19 cellular contexts compared by ENCODE assay signal in genomic region chr2:201621293-201621999, GRCh38. TPM values are rescaled to one million over a fixed set of nuclear protein-coding genes. Genes with fewer than 3 reads are reported as not detected.
A peak's percentile ranks its signal among the peaks of the same experiment; 100 is the strongest.
DNase-seq lines count a peak whose midpoint lies in the region; ATAC-seq and TF ChIP-seq lines count a peak whose summit lies in the region.
"Had no signal": no experiment of that assay in that cellular context is flagged by ENCODE, and none has a peak within 500 bp of the region (broad histone marks: within the 10 kb centered on the region; RNA-seq: fewer than 3 reads in every experiment).

No MANE protein-coding gene starts in this region.

- H3K4me1 Mint-ChIP-seq in stimulated activated naive B cell treated with anti-CD40 and anti-IgM and Interleukin-4, amounts not matched to agents 10 μg/mL and 1 μg/mL and 100 μg/mL, for 72 hours: no peaks in the 10 kb centered on the region
- H3K4me1 Mint-ChIP-seq: CD4-positive, CD25-positive, alpha-beta regulatory T cell had no signal

- intact Hi-C loops in IMR-90 (cut with micrococcal nuclease): no loop called here

- no peak overlapping the region for H3K9ac ChIP-seq in IMR-90 (ENCODE audit: low read depth, low read length)
- no peak overlapping the region for H3K9ac ChIP-seq in mesenchymal stem cell (ENCODE audit: low read length)

- H4K8ac ChIP-seq in IMR-90 (ENCODE audit: low read depth in 2 of 2, low read length in 2 of 2): no peak overlapping the region
- no peak overlapping the region for H4K8ac ChIP-seq in mesenchymal stem cell (ENCODE audit: low read length)

- no peak overlapping the region for H2AK9ac ChIP-seq in IMR-90 (replicated peaks; ENCODE audit: low read depth, low read length, poor library complexity)

- H3K27me3 Mint-ChIP-seq in stimulated activated naive B cell treated with anti-CD40 and anti-IgM and Interleukin-4, amounts not matched to agents 10 μg/mL and 1 μg/mL and 100 μg/mL, for 72 hours: no peaks in the 10 kb centered on the region

- no peak overlapping the region for H3K4me3 ChIP-seq in IMR-90 (ENCODE audit: insufficient read depth, low read depth, low read length)
- H3K4me3 ChIP-seq in choroid plexus epithelial cell (ENCODE audit: low read depth, low read length): no peak overlapping the region
- no peak overlapping the region for H3K4me3 ChIP-seq in mesenchymal stem cell (ENCODE audit: insufficient read depth in 1 of 2, low read depth in 1 of 2, low read length in 2 of 2)
- no peak overlapping the region for H3K4me3 ChIP-seq in effector memory CD4-positive, alpha-beta T cell (ENCODE audit: insufficient read depth, low read depth, low read length, poor library complexity, severe bottlenecking)

- dilution Hi-C loops in IMR-90 (cut with HindIII; ENCODE audit: low sequenced_read_pairs, unreplicated experiment): no loop called here

- H3K79me1 ChIP-seq in IMR-90 (ENCODE audit: low read depth in 1 of 2, low read length in 2 of 2): no peaks in the 10 kb centered on the region
- no peaks in the 10 kb centered on the region for H3K79me1 ChIP-seq in mesenchymal stem cell (replicated peaks; ENCODE audit: low read length, poor library complexity, severe bottlenecking)

- H3K14ac ChIP-seq in IMR-90 (replicated peaks; ENCODE audit: low read depth, low read length) (no peak overlapping the region), mesenchymal stem cell (ENCODE audit: low read length in 2 of 2) (no peak overlapping the region)

- no peak overlapping the region for H3K56ac ChIP-seq in IMR-90 (ENCODE audit: extremely low read depth, insufficient read depth, low read length)

- H2BK5ac ChIP-seq in IMR-90 (ENCODE audit: low read depth, low read length, poor library complexity, severe bottlenecking) (no peak overlapping the region), mesenchymal stem cell (ENCODE audit: low read depth, low read length, poor library complexity, severe bottlenecking) (no peak overlapping the region)

- 100% methylated on average over 2 of the region's 4 CpGs; no CpG with 5 or more reads in 1 of the 2 experiments for WGBS in IMR-90 (ENCODE audit: extremely low coverage in 2 of 2, insufficient read length in 1 of 2), 2 experiments
- 75% methylated on average over 3 of the region's 4 CpGs for WGBS in mesenchymal stem cell

- TF ChIP-seq RAD21 in IMR-90 (IDR thresholded peaks at IDR 0.05; ENCODE audit: low read length): no peak

- H3K18ac ChIP-seq in IMR-90 (ENCODE audit: low read depth, low read length) (no peak overlapping the region), mesenchymal stem cell (ENCODE audit: low read depth in 1 of 2, low read length in 2 of 2) (no peak overlapping the region)

- H3K27me3 ChIP-seq in IMR-90 (ENCODE audit: control insufficient read depth, insufficient read depth, low read length) (no peaks in the 10 kb centered on the region), mesenchymal stem cell (ENCODE audit: control insufficient read depth in 1 of 2, insufficient read depth in 1 of 2, low read length in 2 of 2) (no peaks in the 10 kb centered on the region)
- H3K27me3 ChIP-seq in effector memory CD4-positive, alpha-beta T cell (replicated peaks; ENCODE audit: control insufficient read depth, insufficient read depth, low read length, poor library complexity, severe bottlenecking): no peaks in the 10 kb centered on the region

- TF ChIP-seq CTCF in IMR-90 (conservative IDR thresholded peaks at IDR 0.05; ENCODE audit: low read depth, low read length): no peak
- no peak for TF ChIP-seq CTCF in choroid plexus epithelial cell (conservative IDR thresholded peaks at IDR 0.05; ENCODE audit: low read depth, low read length)
- TF ChIP-seq CTCF in GM13976 (IDR thresholded peaks at IDR 0.05; ENCODE audit: borderline replicate concordance, control extremely low read depth, extremely low read depth, insufficient read depth, missing control alignments): no peak

- DNase-seq in EL: peak; percentile 25
- peak; percentile 37 for DNase-seq in IMR-90
- peak; percentile 73 for DNase-seq in choroid plexus epithelial cell (ENCODE audit: low read depth)
- peak; percentile 10 for DNase-seq in mesenchymal stem cell
- no peak for DNase-seq in stimulated activated naive B cell treated with anti-CD40 and anti-IgM and Interleukin-4, amounts not matched to agents 10 μg/mL and 1 μg/mL and 100 μg/mL, for 72 hours
- no peak for DNase-seq in GM13976 (ENCODE audit: low spot score)
- DNase-seq in effector memory CD4-positive, alpha-beta T cell: no peak
- no peak for DNase-seq in SIG-M5 treated with dmso at 0.1 percent for 504 hours (lab: John Stamatoyannopoulos, UW; ENCODE audit: unreplicated experiment)
- DNase-seq: ACHN; Caco-2; CD4-positive, CD25-positive, alpha-beta regulatory T cell; DMS153; KG1; NCI-H1436; NCI-H2029; NCI-H2171; NCI-H446 treated with DMSO at 0.1 percent for 48 hours; NCI-H774 had no signal

- H3K4me2 ChIP-seq in IMR-90 (ENCODE audit: low read depth, low read length): no peak overlapping the region
- no peak overlapping the region for H3K4me2 ChIP-seq in mesenchymal stem cell (ENCODE audit: low read length, poor library complexity, severe bottlenecking)

- CTCF ChIA-PET in IMR-90 (lab: Yijun Ruan, JAX): no interaction called here

- H3K4me3 Mint-ChIP-seq in stimulated activated naive B cell treated with anti-CD40 and anti-IgM and Interleukin-4, amounts not matched to agents 10 μg/mL and 1 μg/mL and 100 μg/mL, for 72 hours: no peak overlapping the region
- H3K4me3 Mint-ChIP-seq: CD4-positive, CD25-positive, alpha-beta regulatory T cell had no signal

- H3K9me1 ChIP-seq in IMR-90 (ENCODE audit: insufficient read depth, low read length): 0 out of 2 replicates have a peak, but pooled peaks cover 2% of the 10 kb centered on the region

- H4K91ac ChIP-seq in IMR-90 (ENCODE audit: insufficient read depth, low read depth, low read length) (no peak overlapping the region), mesenchymal stem cell (ENCODE audit: low read length) (no peak overlapping the region)

- H3K36me3 ChIP-seq in IMR-90 (ENCODE audit: control insufficient read depth, insufficient read depth, low read length) (peaks cover 6% of the 10 kb centered on the region), mesenchymal stem cell (ENCODE audit: control insufficient read depth in 1 of 2, insufficient read depth in 2 of 2, low read depth in 1 of 2, low read length in 2 of 2) (peaks cover under 1 to 22% of the 10 kb centered on the region in 2 experiments)
- no peaks in the 10 kb centered on the region for H3K36me3 ChIP-seq in effector memory CD4-positive, alpha-beta T cell (ENCODE audit: control insufficient read depth, insufficient read depth, low read length)

- H4K5ac ChIP-seq in IMR-90 (ENCODE audit: low read depth, low read length): no peak overlapping the region

- no peak overlapping the region for H2AK5ac ChIP-seq in IMR-90 (ENCODE audit: low read depth, low read length)
- no peak overlapping the region for H2AK5ac ChIP-seq in mesenchymal stem cell (ENCODE audit: low read length, severe bottlenecking)

- no peak overlapping the region for H2BK20ac ChIP-seq in IMR-90 (ENCODE audit: low read depth, low read length)

- H4K20me1 ChIP-seq in IMR-90 (ENCODE audit: insufficient read depth, low read length): no peaks in the 10 kb centered on the region

- peaks cover 0 to 3% of the 10 kb centered on the region in 2 donors for H3K36me3 Mint-ChIP-seq in stimulated activated naive B cell treated with anti-CD40 and anti-IgM and Interleukin-4, amounts not matched to agents 10 μg/mL and 1 μg/mL and 100 μg/mL, for 72 hours

- in situ Hi-C loops in IMR-90 (cut with MboI; ENCODE audit: low sequenced_read_pairs) (loop anchor here (25.0 kb wide), 1 partner anchor 384 kb away; no protein-coding TSS in a partner anchor), GM13976 (cut with MboI; ENCODE audit: low sequenced_read_pairs, unreplicated experiment) (no loop called here)

- no peak overlapping the region for H2AFZ ChIP-seq in IMR-90 (replicated peaks; ENCODE audit: low read length, poor library complexity)
- H2AFZ ChIP-seq in mesenchymal stem cell (ENCODE audit: low read depth, low read length): no peak overlapping the region

- POLR2A ChIA-PET in IMR-90 (lab: Charles Lee; ENCODE audit: unreplicated experiment): no interaction called here

- H3K23ac ChIP-seq in IMR-90 (ENCODE audit: low read depth, low read length) (no peak overlapping the region), mesenchymal stem cell (ENCODE audit: low read length in 2 of 2) (no peak overlapping the region)

- no peak; the same call in 1 of the 2 replicates for ATAC-seq in IMR-90 (ENCODE audit: low read depth)
- no peak for ATAC-seq in stimulated activated naive B cell treated with anti-CD40 and anti-IgM and Interleukin-4, amounts not matched to agents 10 μg/mL and 1 μg/mL and 100 μg/mL, for 72 hours (replicated peaks)
- ATAC-seq: HCT116 had no signal

- H2BK15ac ChIP-seq in IMR-90 (ENCODE audit: low read depth, low read length) (no peak overlapping the region), mesenchymal stem cell (ENCODE audit: low read depth, poor library complexity, severe bottlenecking) (no peak overlapping the region)

- no peak overlapping the region for H3K4ac ChIP-seq in IMR-90 (ENCODE audit: low read depth, low read length)
- no peak overlapping the region for H3K4ac ChIP-seq in mesenchymal stem cell (ENCODE audit: low read depth in 1 of 2, low read length in 2 of 2)

- H3K4me1 ChIP-seq in IMR-90 (ENCODE audit: control insufficient read depth, insufficient read depth, low read length) (no peaks in the 10 kb centered on the region), mesenchymal stem cell (ENCODE audit: control insufficient read depth, insufficient read depth, low read depth, low read length) (peaks cover 3% of the 10 kb centered on the region)
- H3K4me1 ChIP-seq in effector memory CD4-positive, alpha-beta T cell (ENCODE audit: control insufficient read depth, insufficient read depth, low read length, poor library complexity, severe bottlenecking): no peaks in the 10 kb centered on the region
- H3K4me1 ChIP-seq: Caco-2 had no signal

- no TSS peak for BruUV-seq in IMR-90 (replicated peaks; lab: Mats Ljungman, UMichigan)

- no peaks in the 10 kb centered on the region for H3K9me3 ChIP-seq in IMR-90 (ENCODE audit: control insufficient read depth, insufficient read depth, low read length)
- no peaks in the 10 kb centered on the region for H3K9me3 ChIP-seq in mesenchymal stem cell (ENCODE audit: control insufficient read depth, low read length)
- H3K9me3 ChIP-seq in effector memory CD4-positive, alpha-beta T cell (ENCODE audit: control insufficient read depth, low read length): no peaks in the 10 kb centered on the region
- H3K9me3 ChIP-seq: Caco-2 had no signal

- H3K27ac Mint-ChIP-seq in stimulated activated naive B cell treated with anti-CD40 and anti-IgM and Interleukin-4, amounts not matched to agents 10 μg/mL and 1 μg/mL and 100 μg/mL, for 72 hours: no peak overlapping the region
- H3K27ac Mint-ChIP-seq: CD4-positive, CD25-positive, alpha-beta regulatory T cell had no signal

- H3K9me3 Mint-ChIP-seq in stimulated activated naive B cell treated with anti-CD40 and anti-IgM and Interleukin-4, amounts not matched to agents 10 μg/mL and 1 μg/mL and 100 μg/mL, for 72 hours: no peaks in the 10 kb centered on the region
- H3K9me3 Mint-ChIP-seq: CD4-positive, CD25-positive, alpha-beta regulatory T cell had no signal

- H2BK120ac ChIP-seq in IMR-90 (ENCODE audit: low read depth, low read length) (no peak overlapping the region), mesenchymal stem cell (ENCODE audit: low read depth, low read length) (no peak overlapping the region)

- no peak overlapping the region for H2BK12ac ChIP-seq in mesenchymal stem cell (ENCODE audit: low read length in 2 of 2)

- no peak overlapping the region for H3K27ac ChIP-seq in IMR-90 (ENCODE audit: insufficient read depth, low read length)
- peak overlapping the region; percentile 32 for H3K27ac ChIP-seq in mesenchymal stem cell (ENCODE audit: low read length, poor library complexity, severe bottlenecking)
- no peak overlapping the region for H3K27ac ChIP-seq in effector memory CD4-positive, alpha-beta T cell (ENCODE audit: insufficient read depth, low read length, poor library complexity, severe bottlenecking)

- no peak for TF ChIP-seq POLR2A in IMR-90 (IDR thresholded peaks at IDR 0.05; ENCODE audit: low read depth, low read length)

RNA-seq across cellular contexts. Expression of gene TMEM237, which starts 21.9 kb away (rescaled TPM):
- 46.9 and 58.8 TPM in 2 replicates for total RNA-seq in IMR-90 (2012; rRNA removed)
- 27.8 and 29.4 TPM in 2 replicates for polyA plus RNA-seq in IMR-90 (2012; rRNA removed)
- polyA plus RNA-seq in IMR-90 (2012; cell fraction: cytosol; rRNA removed): 13.0 and 22.9 TPM in 2 replicates
- 4.8 and 31.4 TPM in 2 replicates for polyA plus RNA-seq in IMR-90 (2012; cell fraction: nucleus; rRNA removed; ENCODE audit: low replicate concordance)
- 15.5 TPM for polyA plus RNA-seq in mesenchymal stem cell (2013, experiment 1 of 2)
- polyA plus RNA-seq in mesenchymal stem cell (2013, experiment 2 of 2): 16.5 TPM

Comparison
In these comparisons a context has a peak if more than half of its experiments do, and no peak if none do; other contexts are left out.
1. DNase-seq: peak in EL (single experiment), IMR-90 (single experiment), choroid plexus epithelial cell (single experiment) and mesenchymal stem cell (single experiment); none in stimulated activated naive B cell treated with anti-CD40 and anti-IgM and Interleukin-4, amounts not matched to agents 10 μg/mL and 1 μg/mL and 100 μg/mL, for 72 hours (single experiment), GM13976 (single experiment), effector memory CD4-positive, alpha-beta T cell (0 of 3) and SIG-M5 treated with dmso at 0.1 percent for 504 hours (single experiment).